ENCODE assay signal across 8 cellular contexts in the genomic region with DNA sequence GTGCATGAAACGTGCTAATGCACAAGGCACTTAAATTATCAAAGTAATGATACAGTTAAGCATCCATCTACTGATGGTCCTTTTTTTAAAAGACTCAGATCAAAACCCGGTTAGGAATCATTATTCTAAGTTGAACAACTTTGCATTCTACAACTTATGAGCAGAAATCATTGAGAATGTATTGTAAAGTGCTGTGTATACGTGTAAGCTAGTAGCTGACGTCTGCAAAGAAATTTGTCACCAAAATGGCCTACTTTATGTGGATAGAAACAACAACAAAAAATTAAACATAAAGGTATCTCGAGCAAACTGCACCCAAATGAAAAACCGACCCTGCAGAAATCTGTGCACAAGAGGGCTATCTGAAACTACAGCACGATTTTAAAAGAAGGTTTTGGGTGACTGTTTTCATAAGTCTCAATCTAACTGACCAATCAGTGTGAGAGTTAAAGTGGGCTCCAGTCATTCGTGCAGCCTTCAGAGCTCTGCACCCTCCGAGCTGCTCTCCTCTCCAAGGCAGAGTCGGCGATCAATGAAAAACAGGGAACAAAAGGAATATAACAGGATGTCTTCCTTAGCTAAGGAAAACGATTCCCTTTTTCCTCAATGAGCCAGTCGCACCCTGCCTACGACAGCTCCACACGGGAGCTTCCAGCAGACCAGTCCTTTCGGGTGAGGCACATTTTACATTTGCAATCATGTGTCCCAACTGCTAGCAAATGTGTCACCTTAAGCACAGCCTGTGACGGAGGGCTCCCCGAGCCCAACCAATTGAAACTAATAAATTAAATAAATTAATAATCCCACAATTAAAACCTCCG.
DNase-seq lines count a peak whose midpoint lies in the region; ATAC-seq and TF ChIP-seq lines count a peak whose summit lies in the region.

No MANE protein-coding gene starts in this region.

- no peak for TF ChIP-seq CTCF in RWPE1 (conservative IDR thresholded peaks at IDR 0.05; ENCODE audit: low read depth)
- no peak for TF ChIP-seq CTCF in mammary epithelial cell (conservative IDR thresholded peaks at IDR 0.05 in 1 of 2, IDR thresholded peaks at IDR 0.05 in 1 of 2; ENCODE audit: extremely low read depth in 1 of 2, insufficient read depth in 1 of 2, low read depth in 1 of 2, low read length in 2 of 2)

- CTCF ChIA-PET in RWPE1 (lab: Yijun Ruan, JAX) (no interaction called here), mammary epithelial cell (lab: Charles Lee; ENCODE audit: low non-redundant PET) (interaction anchor here (0.8 kb wide), 1 partner anchor 231 kb away, joined by 3 read pairs; no protein-coding TSS in a partner anchor)

- no TSS peak for BruUV-seq in mammary epithelial cell (replicated peaks; lab: Mats Ljungman, UMichigan)

- H3K36me3 ChIP-seq in mammary epithelial cell (ENCODE audit: insufficient read depth, low read length) = no peaks in the 10 kb centered on the region

- H3K4me2 ChIP-seq in mammary epithelial cell (ENCODE audit: insufficient read depth, low read depth, low read length) = peak overlapping the region; percentile 92

- dilution Hi-C loops in mammary epithelial cell (cut with HindIII; ENCODE audit: low sequenced_read_pairs) = no loop called here

- no peak overlapping the region for H3K27ac ChIP-seq in RWPE1
- peak overlapping the region; percentile 0 for H3K27ac ChIP-seq in mammary epithelial cell (ENCODE audit: insufficient read depth, low read depth, low read length)

- in situ Hi-C loops in mammary epithelial cell (cut with MboI; ENCODE audit: low sequenced_read_pairs in 2 of 2) = no loop called here

- peak overlapping the region; percentile 28 to 85 (median 70) for H3K4me3 ChIP-seq in mammary epithelial cell (replicated peaks in 1 of 3; ENCODE audit: insufficient read depth in 1 of 3, low read depth in 2 of 3, low read length in 3 of 3)

- H3K79me2 ChIP-seq in mammary epithelial cell (ENCODE audit: insufficient read depth, low read length) = no peaks in the 10 kb centered on the region

- no peaks in the 10 kb centered on the region for H4K20me1 ChIP-seq in mammary epithelial cell (ENCODE audit: insufficient read depth, low read length)

- peak overlapping the region; percentile 70 for H3K9ac ChIP-seq in mammary epithelial cell (ENCODE audit: insufficient read depth, low read length)

- H3K4me1 ChIP-seq in mammary epithelial cell (ENCODE audit: insufficient read depth, low read length) = peaks cover 9% of the 10 kb centered on the region

- intact Hi-C loops in mammary epithelial cell (cut with micrococcal nuclease) (loop anchor here (5.0 to 10.0 kb wide), 2 partner anchors 203 to 285 kb away; partner anchors contain the start of gene FOXN3), sciatic nerve (cut with DNase I) (loop anchor here (5.0 kb wide), 1 partner anchor 585 kb away; no protein-coding TSS in a partner anchor)

- H2AFZ ChIP-seq in mammary epithelial cell (ENCODE audit: low read depth, low read length) = peak overlapping the region; percentile 84

- H3K27me3 ChIP-seq in mammary epithelial cell (ENCODE audit: insufficient read depth, low read length) = no peaks in the 10 kb centered on the region

- ATAC-seq in HG03095 (IDR thresholded peaks at IDR 0.05; ENCODE audit: unreplicated experiment) = peak; percentile 27
- peak; percentile 78 for ATAC-seq in sciatic nerve

- no peaks in the 10 kb centered on the region for H3K9me3 ChIP-seq in mammary epithelial cell (replicated peaks; ENCODE audit: insufficient read depth, low read length)

- WGBS in mammary epithelial cell (ENCODE audit: low coverage, missing lambda C conversion rate) = 9% methylated on average over 19 of the region's 19 CpGs

- POLR2A ChIA-PET in RWPE1 (lab: Yijun Ruan, JAX; ENCODE audit: low non-redundant PET) = no interaction called here

- peak; percentile 71 for DNase-seq in activated effector memory CD4-positive, alpha-beta T cell treated with anti-CD3 and anti-CD28 coated beads, Interleukin-2, amount 50 U/mL, for 16 hours
- DNase-seq in activated effector memory CD4-positive, alpha-beta T cell treated with Interleukin-2 at 50 U/mL for 16 hours = no peak
- peak; percentile 14 for DNase-seq in RWPE1 (ENCODE audit: low spot score)
- DNase-seq in mammary epithelial cell = no peak
- DNase-seq in iPS-NIHi11 (ENCODE audit: low spot score) = peak; percentile 23
- no peak for DNase-seq in sciatic nerve (ENCODE audit: low spot score)
- no peak for DNase-seq in NCI-H2029 treated with DMSO at 0.1 percent for 48 hours (lab: John Stamatoyannopoulos, UW)

Comparison
In these comparisons a context has a peak if more than half of its experiments do, and no peak if none do; other contexts are left out.
1. DNase-seq: peak in activated effector memory CD4-positive, alpha-beta T cell treated with anti-CD3 and anti-CD28 coated beads, Interleukin-2, amount 50 U/mL, for 16 hours (single experiment), RWPE1 (single experiment) and iPS-NIHi11 (single experiment); none in activated effector memory CD4-positive, alpha-beta T cell treated with Interleukin-2 at 50 U/mL for 16 hours (single experiment), mammary epithelial cell (single experiment), sciatic nerve (single experiment) and NCI-H2029 treated with DMSO at 0.1 percent for 48 hours (single experiment).